ENCODE assay signal across 8 cellular contexts in genomic region chr5:73160239-73160671, GRCh38. TPM values are rescaled to one million over a fixed set of nuclear protein-coding genes. Genes with fewer than 3 reads are reported as not detected.
DNase-seq lines count a peak whose midpoint lies in the region; ATAC-seq lines count a peak whose summit lies in the region.

No MANE protein-coding gene starts in this region.

- intact Hi-C loops in cardiac septum (cut with DNase I): no loop called here

- ATAC-seq in GM18909 (IDR thresholded peaks at IDR 0.05; ENCODE audit: poor library complexity, unreplicated experiment) (peak; percentile 90), HG03175 (IDR thresholded peaks at IDR 0.05; ENCODE audit: unreplicated experiment) (peak; percentile 89), HG03280 (IDR thresholded peaks at IDR 0.05; ENCODE audit: unreplicated experiment) (no peak)

- no peak overlapping the region for H3K27ac ChIP-seq in caudate nucleus (ENCODE audit: low read depth, low read length)

- DNase-seq in activated CD4-positive, alpha-beta T cell treated with anti-CD3 and anti-CD28 coated beads for 48 hours: peak; percentile 83
- DNase-seq in stimulated activated CD4-positive, alpha-beta T cell treated with anti-CD3 and anti-CD28 coated beads, Interleukin-15, amount 100 ng/mL, for 48 hours (ENCODE audit: low read depth in 2 of 2): peak; percentile 62 to 72
- DNase-seq in NCI-H1930 (lab: John Stamatoyannopoulos, UW) (no peak), caudate nucleus (lab: John Stamatoyannopoulos, UW) (no peak), cardiac septum (ENCODE audit: low spot score) (no peak)

RNA-seq across cellular contexts. Expression of gene TMEM174, which starts 12.7 kb away (rescaled TPM):
- not detected for total RNA-seq in cardiac septum

RNA-seq across cellular contexts. Expression of gene TMEM171, which starts 39.9 kb away (rescaled TPM):
- not detected for total RNA-seq in cardiac septum

Comparison
In these comparisons a context has a peak if more than half of its experiments do, and no peak if none do; other contexts are left out.
1. DNase-seq: peak in activated CD4-positive, alpha-beta T cell treated with anti-CD3 and anti-CD28 coated beads for 48 hours (single experiment) and stimulated activated CD4-positive, alpha-beta T cell treated with anti-CD3 and anti-CD28 coated beads, Interleukin-15, amount 100 ng/mL, for 48 hours (2 of 2); none in NCI-H1930 (0 of 2), caudate nucleus (0 of 61) and cardiac septum (single experiment).